8 cellular contexts compared by ENCODE assay signal in genomic region chr19:55080915-55081772, GRCh38. TPM values are rescaled to one million over a fixed set of nuclear protein-coding genes. Genes with fewer than 3 reads are reported as not detected.
DNase-seq lines count a peak whose midpoint lies in the region; ATAC-seq and TF ChIP-seq lines count a peak whose summit lies in the region.

No MANE protein-coding gene starts in this region.

- peak overlapping the region; percentile 78 for H3K4me3 Mint-ChIP-seq in activated naive CD4-positive, alpha-beta T cell treated with anti-CD3 and anti-CD28 coated beads, Interleukin-2, amount 10 ng/mL, durations not matched to agents 7 days and 5 days

- H3K4me1 Mint-ChIP-seq in activated naive CD4-positive, alpha-beta T cell treated with anti-CD3 and anti-CD28 coated beads, Interleukin-2, amount 10 ng/mL, durations not matched to agents 7 days and 5 days: peaks cover 32% of the 10 kb centered on the region

- DNase-seq in AG04449 (ENCODE audit: low read depth, low spot score): no peak
- DNase-seq in GM19240 (ENCODE audit: insufficient read length, low spot score): peak; percentile 79
- peak; percentile 97 for DNase-seq in activated naive CD4-positive, alpha-beta T cell treated with anti-CD3 and anti-CD28 coated beads, Interleukin-2, amount 10 ng/mL, durations not matched to agents 7 days and 5 days
- peak; percentile 74 for DNase-seq in left cardiac atrium
- no peak for DNase-seq in sigmoid colon
- DNase-seq in cortex of kidney (lab: John Stamatoyannopoulos, UW): no peak

- peak overlapping the region; percentile 46 for H3K27ac ChIP-seq in KOPT-K1 (ENCODE audit: low read depth, low read length, poor library complexity, severe bottlenecking)
- H3K27ac ChIP-seq in sigmoid colon: peak overlapping the region in 1 of 4 donors; percentile 14

- TF ChIP-seq CTCF in AG04449 (IDR thresholded peaks at IDR 0.05; ENCODE audit: insufficient read depth, low read length, missing control alignments) (no peak), sigmoid colon (IDR thresholded peaks at IDR 0.05) (no peak)

- POLR2A ChIA-PET in AG04449 (lab: Yijun Ruan, JAX): no interaction called here

- CTCF ChIA-PET in AG04449 (lab: Yijun Ruan, JAX): interaction anchor here (2.2 kb wide), 1 partner anchor 7 kb away, joined by 7 read pairs; no protein-coding TSS in a partner anchor
- CTCF ChIA-PET in activated naive CD4-positive, alpha-beta T cell treated with anti-CD3 and anti-CD28 coated beads, Interleukin-2, amount 10 ng/mL, durations not matched to agents 7 days and 5 days (lab: Charles Lee): interaction anchor here (1.1 kb wide), 1 partner anchor 200 kb away, joined by 3 read pairs; no protein-coding TSS in a partner anchor

- H3K36me3 ChIP-seq in KOPT-K1 (ENCODE audit: insufficient read depth, low read length) (no peaks in the 10 kb centered on the region), sigmoid colon (no peaks in the 10 kb centered on the region)

- H3K27me3 ChIP-seq in sigmoid colon: peaks cover 65 to 92% (median 83%) of the 10 kb centered on the region in 3 donors

- peaks cover 14% of the 10 kb centered on the region for H3K36me3 Mint-ChIP-seq in activated naive CD4-positive, alpha-beta T cell treated with anti-CD3 and anti-CD28 coated beads, Interleukin-2, amount 10 ng/mL, durations not matched to agents 7 days and 5 days

- TF ChIP-seq POLR2A in sigmoid colon (IDR thresholded peaks at IDR 0.05): no peak

- 0 to 2% methylated on average over 60 of the region's 60 CpGs for WGBS in sigmoid colon, 2 donors

- H3K9me3 Mint-ChIP-seq in activated naive CD4-positive, alpha-beta T cell treated with anti-CD3 and anti-CD28 coated beads, Interleukin-2, amount 10 ng/mL, durations not matched to agents 7 days and 5 days: peaks cover 6% of the 10 kb centered on the region

- ATAC-seq in SK-N-SH treated with all-trans-retinoic acid at 6 μM for 48 hours (peak; percentile 82), left cardiac atrium (peak; percentile 76 to 78)

- TF ChIP-seq EP300 in sigmoid colon (IDR thresholded peaks at IDR 0.05): no peak

- H3K4me3 ChIP-seq in AG04449 (ENCODE audit: low read depth, low read length) (peak overlapping the region; percentile 51), sigmoid colon (peak overlapping the region; percentile 6 to 46 (median 31))

- intact Hi-C loops in left cardiac atrium (cut with DNase I): no loop called here
- intact Hi-C loops in sigmoid colon (cut with DNase I): no loop called here

- peaks cover 82% of the 10 kb centered on the region for H3K27me3 Mint-ChIP-seq in activated naive CD4-positive, alpha-beta T cell treated with anti-CD3 and anti-CD28 coated beads, Interleukin-2, amount 10 ng/mL, durations not matched to agents 7 days and 5 days

- peaks cover 0 to 30% (median 27%) of the 10 kb centered on the region in 4 donors for H3K4me1 ChIP-seq in sigmoid colon

- peak overlapping the region; percentile 81 for H3K27ac Mint-ChIP-seq in activated naive CD4-positive, alpha-beta T cell treated with anti-CD3 and anti-CD28 coated beads, Interleukin-2, amount 10 ng/mL, durations not matched to agents 7 days and 5 days

- H3K9me3 ChIP-seq in KOPT-K1 (ENCODE audit: insufficient read depth, low read length, poor library complexity, severe bottlenecking) (peaks cover 9% of the 10 kb centered on the region), sigmoid colon (no peaks in the 10 kb centered on the region)

TF ChIP-seq in SK-N-SH treated with all-trans-retinoic acid at 6 μM for 48 hours, 23 proteins besides CTCF, POLR2A, EP300 and RAD21:
- no peak for TF ChIP-seq CREB5 (CRISPR knock-in tag; IDR thresholded peaks at IDR 0.05; ENCODE audit: low read depth)
- no peak for TF ChIP-seq CSDC2 (CRISPR knock-in tag; IDR thresholded peaks at IDR 0.05)
- no peak for TF ChIP-seq ISL1 (CRISPR knock-in tag; IDR thresholded peaks at IDR 0.05)
- TF ChIP-seq PATZ1 (CRISPR knock-in tag; IDR thresholded peaks at IDR 0.05; ENCODE audit: borderline replicate concordance): no peak
- no peak for TF ChIP-seq TOX (CRISPR knock-in tag; IDR thresholded peaks at IDR 0.05; ENCODE audit: borderline replicate concordance)
- TF ChIP-seq TCF4 (CRISPR knock-in tag; IDR thresholded peaks at IDR 0.05; ENCODE audit: borderline replicate concordance): no peak
- no peak for TF ChIP-seq ZNF565 (CRISPR knock-in tag; conservative IDR thresholded peaks at IDR 0.05; ENCODE audit: low read depth)
- no peak for TF ChIP-seq BACH2 (CRISPR knock-in tag; IDR thresholded peaks at IDR 0.05; ENCODE audit: borderline replicate concordance)
- TF ChIP-seq ZNF8 (CRISPR knock-in tag; IDR thresholded peaks at IDR 0.05): no peak
- no peak for TF ChIP-seq ZFP30 (CRISPR knock-in tag; IDR thresholded peaks at IDR 0.05)

RNA-seq across cellular contexts. Expression of gene EPS8L1, which starts 5.5 kb away (rescaled TPM):
- total RNA-seq in left cardiac atrium (1 to 10 TPM; 2.2 to 3.7 TPM), sigmoid colon (under 1 TPM in 1 of 4 donors, not detected in 3; 0.28 TPM)
- polyA plus RNA-seq in sigmoid colon: 10 to 100 TPM; 36.3 to 77.8 (median 37.8) TPM

RNA-seq across cellular contexts. Expression of gene RDH13, which starts 18.2 kb away (rescaled TPM):
- total RNA-seq in left cardiac atrium (10 to 100 TPM; 33.9 to 41.1 TPM), sigmoid colon (10 to 100 TPM in 2 of 4 donors, 1 to 10 TPM in 2; 6.9 to 12.1 (median 9.9) TPM)
- 10 to 100 TPM in 2 of 3 donors, 1 to 10 TPM in 1; 9.6 to 41.0 (median 24.3) TPM for polyA plus RNA-seq in sigmoid colon

RNA-seq across cellular contexts. Expression of gene PPP1R12C, which starts 36.3 kb away (rescaled TPM):
- total RNA-seq in left cardiac atrium (100 to 1,000 TPM; 117 to 193 TPM), sigmoid colon (100 to 1,000 TPM; 125 to 222 (median 168) TPM)
- polyA plus RNA-seq in sigmoid colon: 100 to 1,000 TPM in 1 of 3 donors, 10 to 100 TPM in 2; 53.6 to 139 (median 58.9) TPM

RNA-seq across cellular contexts. Expression of gene GP6, which starts 43.1 kb away (rescaled TPM):
- total RNA-seq in left cardiac atrium (under 1 TPM; 0.13 to 0.24 TPM), sigmoid colon (1 to 10 TPM in 1 of 4 donors, under 1 TPM in 2, not detected in 1; 0.16 to 1.2 (median 0.83) TPM)
- polyA plus RNA-seq in sigmoid colon: under 1 TPM in 1 of 3 donors, not detected in 2; 0.28 TPM

Comparison
In these comparisons a context has a peak if more than half of its experiments do, and no peak if none do; other contexts are left out.
1. DNase-seq: peak in GM19240 (single experiment), activated naive CD4-positive, alpha-beta T cell treated with anti-CD3 and anti-CD28 coated beads, Interleukin-2, amount 10 ng/mL, durations not matched to agents 7 days and 5 days (single experiment) and left cardiac atrium (single experiment); none in AG04449 (single experiment), sigmoid colon (single experiment) and cortex of kidney (single experiment).